ENCODE assay signal across 19 cellular contexts in the genomic region with DNA sequence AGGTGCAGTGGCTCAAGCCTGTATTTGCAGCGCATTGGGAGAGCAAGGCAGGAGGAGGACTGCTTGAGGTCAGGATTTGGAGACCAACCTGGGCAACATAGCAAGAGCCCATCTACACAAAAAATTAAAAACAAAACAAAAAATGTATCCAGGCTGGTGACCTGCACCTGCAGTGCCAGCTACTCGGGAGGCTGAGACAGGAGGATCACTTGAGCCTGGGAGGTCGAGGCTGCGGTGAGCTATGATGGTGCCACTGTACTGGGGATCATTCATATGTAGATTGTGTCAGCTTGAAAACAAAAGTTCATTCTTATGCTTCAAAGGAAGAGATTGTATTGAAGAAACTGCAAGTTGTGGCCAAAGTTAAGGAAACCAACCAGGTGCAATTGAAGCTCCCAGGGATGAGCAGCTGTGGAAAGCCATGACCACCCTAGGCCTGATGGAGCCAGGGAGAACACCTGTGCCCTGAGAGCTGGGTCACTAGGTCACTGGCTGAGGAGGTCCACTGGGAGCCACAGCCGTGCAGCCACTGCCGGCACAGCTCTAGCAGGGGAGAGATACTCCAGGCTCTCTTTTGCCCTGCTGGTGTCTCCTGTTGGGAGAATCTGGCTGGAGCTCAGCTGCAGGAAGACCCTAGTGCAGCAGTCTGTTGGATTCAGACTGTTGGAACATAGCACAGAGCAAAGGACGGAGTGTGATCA.
"Had no signal": no experiment of that assay in that cellular context is flagged by ENCODE, and none has a peak within 500 bp of the region (broad histone marks: within the 10 kb centered on the region; RNA-seq: fewer than 3 reads in every experiment).

No MANE protein-coding gene starts in this region.

- FAIRE-seq: colon, keratinocyte, small intestine had no signal

- H3K27ac ChIP-seq: heart left ventricle, left ventricle myocardium inferior, neutrophil, right atrium auricular region had no signal

- H3K27me3 ChIP-seq: heart left ventricle, neutrophil, right atrium auricular region had no signal

- H3K4me3 ChIP-seq: heart left ventricle, left ventricle myocardium inferior, right atrium auricular region had no signal

- ATAC-seq: heart left ventricle had no signal

- DNase-seq: cerebellar nuclear complex; dermis blood vessel endothelial cell; effector CD8-positive, alpha-beta T cell; foreskin melanocyte; heart left ventricle; hippocampal formation; immature natural killer cell; left ventricle myocardium inferior; mesendoderm; naive B cell; small intestine; stimulated activated CD4-positive, alpha-beta T cell treated with anti-CD3 and anti-CD28 coated beads, Interleukin-12 subunit alpha, Interleukin-12 subunit beta, amount 100 ng/mL, for 4 hours; stimulated activated CD4-positive, alpha-beta T cell treated with anti-CD3 and anti-CD28 coated beads, Interleukin-2, amount 100 ng/mL, for 48 hours; stimulated activated naive CD4-positive, alpha-beta T cell treated with Interleukin-2 at 50 U/mL for 16 hours; trophoblast cell had no signal

- H3K4me1 ChIP-seq: left ventricle myocardium inferior, right atrium auricular region had no signal

- H3K36me3 ChIP-seq: heart left ventricle, left ventricle myocardium inferior, neutrophil, right atrium auricular region had no signal

- H3K9me3 ChIP-seq: heart left ventricle, left ventricle myocardium inferior, neutrophil, right atrium auricular region had no signal
